In genomic region chr9:14722391-14723035, GRCh38 we compare ENCODE assay signal across 24 cellular contexts. TPM values are rescaled to one million over a fixed set of nuclear protein-coding genes. Genes with fewer than 3 reads are reported as not detected.
DNase-seq lines count a peak whose midpoint lies in the region; TF ChIP-seq lines count a peak whose summit lies in the region.
"Had no signal": no experiment of that assay in that cellular context is flagged by ENCODE, and none has a peak within 500 bp of the region (broad histone marks: within the 10 kb centered on the region; RNA-seq: fewer than 3 reads in every experiment).

Gene CER1 (minus strand): TSS chr9:14722733. CDS start chr9:14722672, 61 bp downstream.

- H3K27ac ChIP-seq in colonic mucosa, result no peak within 1 kb of the TSS
- H3K27ac ChIP-seq: left ventricle myocardium inferior, ovary, sigmoid colon, upper lobe of left lung, VCaP had no signal

- no peak for TF ChIP-seq POLR2A in lower leg skin (IDR thresholded peaks at IDR 0.05)

- no peaks in the 10 kb centered on the region for H3K27me3 ChIP-seq in colonic mucosa
- H3K27me3 ChIP-seq in HAP-1 (ENCODE audit: low read depth), result peaks cover 11% of the 10 kb centered on the region
- H3K27me3 ChIP-seq: ovary, sigmoid colon, upper lobe of left lung had no signal

- H3K36me3 ChIP-seq in colonic mucosa, result no peaks in the 10 kb centered on the region
- H3K36me3 ChIP-seq in HAP-1 (replicated peaks), result no peaks in the 10 kb centered on the region
- H3K36me3 ChIP-seq: left ventricle myocardium inferior, ovary, sigmoid colon, upper lobe of left lung had no signal

- H3K9me3 Mint-ChIP-seq in glutamatergic neuron (ENCODE audit: unreplicated experiment), result peaks cover 10% of the 10 kb centered on the region
- H3K9me3 Mint-ChIP-seq: activated naive CD4-positive, alpha-beta T cell treated with anti-CD3 and anti-CD28 coated beads for 36 hours; stimulated activated naive CD8-positive, alpha-beta T cell treated with anti-CD3 and anti-CD28 coated beads, Interleukin-15, Interleukin-2, amounts not matched to agents 100 ng/mL and 50 ng/mL, for 24 hours; T-helper 1 cell treated with Interleukin-12 subunit alpha and Interleukin-12 subunit beta and Interleukin-4 antibody, amounts not matched to agents 30 μg/mL and 1 μg/mL, for 36 hours had no signal

- peak within 1 kb of the TSS; percentile 73 for H3K4me3 Mint-ChIP-seq in glutamatergic neuron (ENCODE audit: unreplicated experiment)
- H3K4me3 Mint-ChIP-seq: activated naive CD4-positive, alpha-beta T cell treated with anti-CD3 and anti-CD28 coated beads for 36 hours; stimulated activated naive CD8-positive, alpha-beta T cell treated with anti-CD3 and anti-CD28 coated beads, Interleukin-15, Interleukin-2, amounts not matched to agents 100 ng/mL and 50 ng/mL, for 24 hours; T-helper 1 cell treated with Interleukin-12 subunit alpha and Interleukin-12 subunit beta and Interleukin-4 antibody, amounts not matched to agents 30 μg/mL and 1 μg/mL, for 36 hours had no signal

- H3K27ac Mint-ChIP-seq in glutamatergic neuron (ENCODE audit: unreplicated experiment), result peak within 1 kb of the TSS; percentile 95
- H3K27ac Mint-ChIP-seq: activated naive CD4-positive, alpha-beta T cell treated with anti-CD3 and anti-CD28 coated beads for 36 hours; stimulated activated naive CD8-positive, alpha-beta T cell treated with anti-CD3 and anti-CD28 coated beads, Interleukin-15, Interleukin-2, amounts not matched to agents 100 ng/mL and 50 ng/mL, for 24 hours; T-helper 1 cell treated with Interleukin-12 subunit alpha and Interleukin-12 subunit beta and Interleukin-4 antibody, amounts not matched to agents 30 μg/mL and 1 μg/mL, for 36 hours had no signal

- H3K9ac ChIP-seq in colonic mucosa (ENCODE audit: low read depth in 2 of 2, low read length in 2 of 2), result no peak within 1 kb of the TSS

- peaks cover 2% of the 10 kb centered on the region for H3K27me3 Mint-ChIP-seq in glutamatergic neuron (ENCODE audit: unreplicated experiment)

- H3K4me3 ChIP-seq in colonic mucosa (no peak within 1 kb of the TSS), HAP-1 (no peak within 1 kb of the TSS), lower leg skin (ENCODE audit: low read depth, poor library complexity, severe bottlenecking) (no peak within 1 kb of the TSS)
- H3K4me3 ChIP-seq: left ventricle myocardium inferior, ovary, sigmoid colon, upper lobe of left lung had no signal

- H3K4me1 ChIP-seq in colonic mucosa (no peaks in the 10 kb centered on the region), HAP-1 (no peaks in the 10 kb centered on the region)
- H3K4me1 ChIP-seq: left ventricle myocardium inferior, sigmoid colon, upper lobe of left lung had no signal

- TF ChIP-seq CTCF in glutamatergic neuron (IDR thresholded peaks at IDR 0.05; ENCODE audit: partially characterized antibody, unreplicated experiment) (no peak), colonic mucosa (IDR thresholded peaks at IDR 0.05) (no peak), lower leg skin (IDR thresholded peaks at IDR 0.05) (no peak)

- WGBS in lower leg skin, 2 donors, result 44 to 58% methylated on average over 7 of the region's 7 CpGs

- DNase-seq in COLO668 (lab: John Stamatoyannopoulos, UW; ENCODE audit: unreplicated experiment), result peak; percentile 63
- peak; percentile 82 for DNase-seq in NCI-H1092 treated with DMSO at 0.1 percent for 48 hours (lab: John Stamatoyannopoulos, UW)
- peak; percentile 57 for DNase-seq in NCI-H345 treated with DMSO at 0.1 percent for 48 hours (lab: John Stamatoyannopoulos, UW; ENCODE audit: unreplicated experiment)
- DNase-seq in glutamatergic neuron, result no peak
- DNase-seq in NCI-H526 treated with DMSO at 0.1 percent for 48 hours (lab: John Stamatoyannopoulos, UW), result no peak
- DNase-seq in colonic mucosa, result no peak
- no peak for DNase-seq in HAP-1 (ENCODE audit: low spot score in 2 of 2)
- no peak for DNase-seq in lower leg skin (ENCODE audit: low spot score in 2 of 2)
- DNase-seq: activated CD4-positive, alpha-beta T cell treated with anti-CD3 and anti-CD28 coated beads, Interleukin-2, amount 50 U/mL, for 48 hours; activated naive CD4-positive, alpha-beta T cell treated with anti-CD3 and anti-CD28 coated beads for 36 hours; activated T-cell treated with anti-CD3 and anti-CD28 coated beads, Interleukin-2, amount 50 U/mL, for 1 hour; aorta; cerebellar nuclear complex; DMS79 treated with DMSO at 0.1 percent for 48 hours; hypothalamus; left ventricle myocardium inferior; NCI-H226; OCI-M1; ovary; sigmoid colon; upper lobe of left lung had no signal

- H3K36me3 Mint-ChIP-seq in glutamatergic neuron (ENCODE audit: unreplicated experiment), result no peaks in the 10 kb centered on the region

- H3K9me3 ChIP-seq in colonic mucosa, result no peaks in the 10 kb centered on the region
- no peaks in the 10 kb centered on the region for H3K9me3 ChIP-seq in HAP-1
- H3K9me3 ChIP-seq: left ventricle myocardium inferior, ovary, sigmoid colon, upper lobe of left lung had no signal

- intact Hi-C loops in colonic mucosa (cut with DNase I), result no loop called here
- intact Hi-C loops in lower leg skin (cut with DNase I; ENCODE audit: low total_unique reads), result no loop called here

- H3K4me1 Mint-ChIP-seq in glutamatergic neuron (ENCODE audit: low read depth, unreplicated experiment), result peaks cover 25% of the 10 kb centered on the region

- in situ Hi-C loops in HAP-1 (cut with MboI; ENCODE audit: low sequenced_read_pairs), result no loop called here

RNA-seq across cellular contexts. Expression of gene CER1, which starts in this region (rescaled TPM):
- total RNA-seq in glutamatergic neuron (ENCODE audit: unreplicated experiment) (3.0 TPM), colonic mucosa (not detected), lower leg skin (not detected)
- total RNA-seq: activated naive CD4-positive, alpha-beta T cell treated with anti-CD3 and anti-CD28 coated beads for 36 hours; left ventricle myocardium inferior; ovary; upper lobe of left lung had no signal

Comparison
In these comparisons a context has a peak if more than half of its experiments do, and no peak if none do; other contexts are left out.
1. DNase-seq: peak in COLO668 (single experiment), NCI-H1092 treated with DMSO at 0.1 percent for 48 hours (single experiment) and NCI-H345 treated with DMSO at 0.1 percent for 48 hours (single experiment); none in glutamatergic neuron (single experiment), NCI-H526 treated with DMSO at 0.1 percent for 48 hours (single experiment), colonic mucosa (single experiment), HAP-1 (0 of 2) and lower leg skin (0 of 2).